Comparison of ENCODE assay signal across 14 cellular contexts in the genomic region with DNA sequence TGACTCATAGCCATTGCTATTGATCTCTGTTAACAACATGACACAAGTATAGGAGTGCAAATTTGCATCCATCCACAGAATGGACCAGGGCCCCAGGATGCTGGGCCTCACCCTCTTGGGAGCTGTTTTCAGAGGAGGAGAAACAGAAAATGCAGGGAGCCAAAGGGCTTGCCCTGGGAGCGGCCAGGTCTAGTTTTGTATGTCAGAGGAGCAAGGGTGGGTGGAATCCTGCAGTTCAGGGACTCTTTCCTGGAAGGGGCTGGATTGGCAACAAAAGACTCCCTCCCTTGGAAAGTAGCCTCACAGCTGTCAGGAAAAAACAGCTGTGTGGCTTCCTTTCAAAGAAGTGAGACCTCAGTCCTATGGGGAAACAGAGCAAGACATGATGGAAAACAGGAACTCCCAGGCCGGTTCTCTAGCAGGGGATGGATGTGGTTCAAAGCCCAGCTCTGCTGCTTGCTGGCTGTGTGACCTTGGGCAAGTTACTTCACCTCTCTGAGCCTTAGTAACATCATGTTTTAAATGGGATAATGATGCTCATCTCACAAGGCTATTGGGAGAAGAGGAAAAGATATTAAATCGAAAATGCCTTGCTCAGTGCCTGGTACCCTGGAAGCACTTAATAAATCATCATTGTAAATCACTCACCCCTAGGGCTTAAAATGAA. TPM values are rescaled to one million over a fixed set of nuclear protein-coding genes. Genes with fewer than 3 reads are reported as not detected.
DNase-seq lines count a peak whose midpoint lies in the region; ATAC-seq and TF ChIP-seq lines count a peak whose summit lies in the region.
"Had no signal": no experiment of that assay in that cellular context is flagged by ENCODE, and none has a peak within 500 bp of the region (broad histone marks: within the 10 kb centered on the region; RNA-seq: fewer than 3 reads in every experiment).

No MANE protein-coding gene starts in this region.

- H3K4me3 ChIP-seq in body of pancreas, result no peak overlapping the region
- no peak overlapping the region for H3K4me3 ChIP-seq in tibial nerve
- H3K4me3 ChIP-seq: dorsolateral prefrontal cortex, GM23338 had no signal

- peak overlapping the region in 2 of 4 donors; percentile 28 to 45 for H3K27ac ChIP-seq in body of pancreas
- H3K27ac ChIP-seq in tibial nerve, result peak overlapping the region; percentile 33 to 82 (median 60)
- H3K27ac ChIP-seq: neutrophil had no signal

- peak; percentile 62 to 63 for TF ChIP-seq EP300 in tibial nerve (IDR thresholded peaks at IDR 0.05)

- peak in 3 of 4 donors; percentile 20 to 26 (median 23) for DNase-seq in body of pancreas
- DNase-seq in left cardiac atrium, result peak; percentile 46
- DNase-seq in tibial nerve (ENCODE audit: low spot score in 2 of 2), result peak; percentile 33 to 44
- DNase-seq in NCI-H524 (lab: John Stamatoyannopoulos, UW), result no peak
- no peak for DNase-seq in DMS 273 treated with DMSO at 0.1 percent for 48 hours (lab: John Stamatoyannopoulos, UW)
- no peak for DNase-seq in kidney tubule cell (ENCODE audit: low spot score)
- DNase-seq: activated CD4-positive, alpha-beta T cell treated with anti-CD3 and anti-CD28 coated beads, Interleukin-2, amount 10 ng/mL, durations not matched to agents 24 days and 14 days; NCI-H187; stimulated activated CD4-positive, alpha-beta T cell treated with anti-CD3 and anti-CD28 coated beads, Interleukin-2, amount 100 ng/mL, for 24 hours had no signal

- no peak overlapping the region for H3K4me3 Mint-ChIP-seq in nephron
- H3K4me3 Mint-ChIP-seq: activated CD4-positive, alpha-beta T cell treated with anti-CD3 and anti-CD28 coated beads, Interleukin-2, amount 10 ng/mL, durations not matched to agents 24 days and 14 days; GM23338 had no signal

- no peaks in the 10 kb centered on the region for H3K36me3 Mint-ChIP-seq in nephron (ENCODE audit: low read depth)

- intact Hi-C loops in body of pancreas (cut with DNase I), result no loop called here
- intact Hi-C loops in left cardiac atrium (cut with DNase I), result loop anchor here in 1 of 2 donors (5.0 kb wide), 1 partner anchor 77 kb away; no protein-coding TSS in a partner anchor

- H3K4me1 Mint-ChIP-seq in nephron, result peaks cover 39% of the 10 kb centered on the region
- H3K4me1 Mint-ChIP-seq: activated CD4-positive, alpha-beta T cell treated with anti-CD3 and anti-CD28 coated beads, Interleukin-2, amount 10 ng/mL, durations not matched to agents 24 days and 14 days had no signal

- H3K9me3 ChIP-seq in body of pancreas (no peaks in the 10 kb centered on the region), tibial nerve (no peaks in the 10 kb centered on the region)
- H3K9me3 ChIP-seq: neutrophil had no signal

- peaks cover 12% of the 10 kb centered on the region for H3K27me3 Mint-ChIP-seq in nephron (ENCODE audit: low read depth)

- H3K27me3 ChIP-seq in body of pancreas (peaks cover 0 to 4% of the 10 kb centered on the region in 2 donors), tibial nerve (no peaks in the 10 kb centered on the region)
- H3K27me3 ChIP-seq: dorsolateral prefrontal cortex had no signal

- no peaks in the 10 kb centered on the region for H3K36me3 ChIP-seq in body of pancreas (replicated peaks in 1 of 2; ENCODE audit: insufficient read depth in 1 of 2, low read depth in 2 of 2)
- H3K36me3 ChIP-seq in tibial nerve, result no peaks in the 10 kb centered on the region
- H3K36me3 ChIP-seq: neutrophil had no signal

- 62 to 71% methylated on average over 3 of the region's 3 CpGs for WGBS in body of pancreas, 2 donors
- WGBS in tibial nerve, 2 donors, result 53% methylated on average over 3 of the region's 3 CpGs

- no peak for TF ChIP-seq POLR2A in body of pancreas (IDR thresholded peaks at IDR 0.05)
- TF ChIP-seq POLR2A in tibial nerve (IDR thresholded peaks at IDR 0.05), result no peak

- ATAC-seq in body of pancreas (peak; percentile 57), left cardiac atrium (peak; percentile 66 to 71), HG03565 (IDR thresholded peaks at IDR 0.05; ENCODE audit: unreplicated experiment) (no peak)
- ATAC-seq: GM23338 had no signal

- peak overlapping the region; percentile 22 to 84 (median 80) for H3K27ac Mint-ChIP-seq in nephron
- H3K27ac Mint-ChIP-seq: activated CD4-positive, alpha-beta T cell treated with anti-CD3 and anti-CD28 coated beads, Interleukin-2, amount 10 ng/mL, durations not matched to agents 24 days and 14 days; GM23338 had no signal

- no peaks in the 10 kb centered on the region for H3K9me3 Mint-ChIP-seq in nephron
- H3K9me3 Mint-ChIP-seq: activated CD4-positive, alpha-beta T cell treated with anti-CD3 and anti-CD28 coated beads, Interleukin-2, amount 10 ng/mL, durations not matched to agents 24 days and 14 days; GM23338 had no signal

- no peaks in the 10 kb centered on the region for H3K4me1 ChIP-seq in body of pancreas
- H3K4me1 ChIP-seq in tibial nerve, result peaks cover 0 to 29% (median 14%) of the 10 kb centered on the region in 4 donors

- no peak for TF ChIP-seq CTCF in body of pancreas (IDR thresholded peaks at IDR 0.05)
- no peak for TF ChIP-seq CTCF in nephron (IDR thresholded peaks at IDR 0.05; ENCODE audit: unreplicated experiment in 3 of 3)
- TF ChIP-seq CTCF in tibial nerve (IDR thresholded peaks at IDR 0.05), result no peak

RNA-seq across cellular contexts. Expression of gene SH3PXD2B, which starts 50.5 kb away (rescaled TPM):
- total RNA-seq in body of pancreas (10 to 100 TPM in 1 of 2 donors, 1 to 10 TPM in 1; 9.9 to 16.9 TPM), left cardiac atrium (10 to 100 TPM in 1 of 2 donors, 1 to 10 TPM in 1; 10.0 to 15.3 TPM), tibial nerve (10 to 100 TPM; 27.8 to 52.6 (median 44.4) TPM)

Comparison
In these comparisons a context has a peak if more than half of its experiments do, and no peak if none do; other contexts are left out.
1. DNase-seq: peak in body of pancreas (3 of 4), left cardiac atrium (single experiment) and tibial nerve (2 of 2); none in NCI-H524 (0 of 2), DMS 273 treated with DMSO at 0.1 percent for 48 hours (single experiment) and kidney tubule cell (single experiment).